ENCODE assay signal across 1 cellular context in the genomic region with DNA sequence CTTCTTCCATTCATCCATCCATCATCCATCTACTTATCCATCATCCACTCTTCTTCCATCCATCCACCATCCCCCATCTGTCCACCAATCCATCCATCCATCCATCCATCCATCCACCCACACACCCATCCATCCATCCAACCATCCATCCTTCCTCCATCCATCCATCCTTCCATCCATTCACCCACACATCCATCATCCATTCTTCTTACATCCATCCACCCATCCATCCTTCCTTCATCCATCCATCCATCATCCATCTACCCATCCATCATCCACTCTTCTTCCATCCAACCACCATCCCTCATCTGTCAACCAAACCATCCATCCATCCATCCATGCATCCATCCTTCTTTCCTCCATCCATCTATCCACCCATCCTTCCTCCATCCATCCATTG.
TF ChIP-seq lines count a peak whose summit lies in the region.

No MANE protein-coding gene starts in this region.

TF ChIP-seq in K562, 482 proteins besides CTCF, POLR2A, EP300 and RAD21 (continued from another document):
- TF ChIP-seq, protein P1, sequence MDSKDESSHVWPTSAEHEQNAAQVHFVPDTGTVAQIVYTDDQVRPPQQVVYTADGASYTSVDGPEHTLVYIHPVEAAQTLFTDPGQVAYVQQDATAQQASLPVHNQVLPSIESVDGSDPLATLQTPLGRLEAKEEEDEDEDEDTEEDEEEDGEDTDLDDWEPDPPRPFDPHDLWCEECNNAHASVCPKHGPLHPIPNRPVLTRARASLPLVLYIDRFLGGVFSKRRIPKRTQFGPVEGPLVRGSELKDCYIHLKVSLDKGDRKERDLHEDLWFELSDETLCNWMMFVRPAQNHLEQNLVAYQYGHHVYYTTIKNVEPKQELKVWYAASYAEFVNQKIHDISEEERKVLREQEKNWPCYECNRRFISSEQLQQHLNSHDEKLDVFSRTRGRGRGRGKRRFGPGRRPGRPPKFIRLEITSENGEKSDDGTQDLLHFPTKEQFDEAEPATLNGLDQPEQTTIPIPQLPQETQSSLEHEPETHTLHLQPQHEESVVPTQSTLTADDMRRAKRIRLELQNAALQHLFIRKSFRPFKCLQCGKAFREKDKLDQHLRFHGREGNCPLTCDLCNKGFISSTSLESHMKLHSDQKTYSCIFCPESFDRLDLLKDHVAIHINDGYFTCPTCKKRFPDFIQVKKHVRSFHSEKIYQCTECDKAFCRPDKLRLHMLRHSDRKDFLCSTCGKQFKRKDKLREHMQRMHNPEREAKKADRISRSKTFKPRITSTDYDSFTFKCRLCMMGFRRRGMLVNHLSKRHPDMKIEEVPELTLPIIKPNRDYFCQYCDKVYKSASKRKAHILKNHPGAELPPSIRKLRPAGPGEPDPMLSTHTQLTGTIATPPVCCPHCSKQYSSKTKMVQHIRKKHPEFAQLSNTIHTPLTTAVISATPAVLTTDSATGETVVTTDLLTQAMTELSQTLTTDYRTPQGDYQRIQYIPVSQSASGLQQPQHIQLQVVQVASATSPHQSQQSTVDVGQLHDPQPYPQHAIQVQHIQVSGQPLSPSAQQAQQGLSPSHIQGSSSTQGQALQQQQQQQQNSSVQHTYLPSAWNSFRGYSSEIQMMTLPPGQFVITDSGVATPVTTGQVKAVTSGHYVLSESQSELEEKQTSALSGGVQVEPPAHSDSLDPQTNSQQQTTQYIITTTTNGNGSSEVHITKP (IDR thresholded peaks at IDR 0.05; ENCODE audit: partially characterized antibody), result no peak
- TF ChIP-seq POLR3A (IDR thresholded peaks at IDR 0.05; ENCODE audit: borderline replicate concordance, extremely low read depth, insufficient read depth, insufficient read length) (no peak), ZFX (CRISPR knock-in tag; IDR thresholded peaks at IDR 0.05) (no peak), CBX3 (IDR thresholded peaks at IDR 0.05; ENCODE audit: borderline replicate concordance in 1 of 2, low read length in 2 of 2) (no peak), CREBBP (IDR thresholded peaks at IDR 0.05; ENCODE audit: low read depth, low read length) (peak; percentile 13), ZNF124 (CRISPR knock-in tag; IDR thresholded peaks at IDR 0.05) (no peak), HMGN3 (IDR thresholded peaks at IDR 0.05; ENCODE audit: borderline replicate concordance, extremely low read depth, insufficient read length, low read depth, low read length) (no peak)
- TF ChIP-seq, protein P2, sequence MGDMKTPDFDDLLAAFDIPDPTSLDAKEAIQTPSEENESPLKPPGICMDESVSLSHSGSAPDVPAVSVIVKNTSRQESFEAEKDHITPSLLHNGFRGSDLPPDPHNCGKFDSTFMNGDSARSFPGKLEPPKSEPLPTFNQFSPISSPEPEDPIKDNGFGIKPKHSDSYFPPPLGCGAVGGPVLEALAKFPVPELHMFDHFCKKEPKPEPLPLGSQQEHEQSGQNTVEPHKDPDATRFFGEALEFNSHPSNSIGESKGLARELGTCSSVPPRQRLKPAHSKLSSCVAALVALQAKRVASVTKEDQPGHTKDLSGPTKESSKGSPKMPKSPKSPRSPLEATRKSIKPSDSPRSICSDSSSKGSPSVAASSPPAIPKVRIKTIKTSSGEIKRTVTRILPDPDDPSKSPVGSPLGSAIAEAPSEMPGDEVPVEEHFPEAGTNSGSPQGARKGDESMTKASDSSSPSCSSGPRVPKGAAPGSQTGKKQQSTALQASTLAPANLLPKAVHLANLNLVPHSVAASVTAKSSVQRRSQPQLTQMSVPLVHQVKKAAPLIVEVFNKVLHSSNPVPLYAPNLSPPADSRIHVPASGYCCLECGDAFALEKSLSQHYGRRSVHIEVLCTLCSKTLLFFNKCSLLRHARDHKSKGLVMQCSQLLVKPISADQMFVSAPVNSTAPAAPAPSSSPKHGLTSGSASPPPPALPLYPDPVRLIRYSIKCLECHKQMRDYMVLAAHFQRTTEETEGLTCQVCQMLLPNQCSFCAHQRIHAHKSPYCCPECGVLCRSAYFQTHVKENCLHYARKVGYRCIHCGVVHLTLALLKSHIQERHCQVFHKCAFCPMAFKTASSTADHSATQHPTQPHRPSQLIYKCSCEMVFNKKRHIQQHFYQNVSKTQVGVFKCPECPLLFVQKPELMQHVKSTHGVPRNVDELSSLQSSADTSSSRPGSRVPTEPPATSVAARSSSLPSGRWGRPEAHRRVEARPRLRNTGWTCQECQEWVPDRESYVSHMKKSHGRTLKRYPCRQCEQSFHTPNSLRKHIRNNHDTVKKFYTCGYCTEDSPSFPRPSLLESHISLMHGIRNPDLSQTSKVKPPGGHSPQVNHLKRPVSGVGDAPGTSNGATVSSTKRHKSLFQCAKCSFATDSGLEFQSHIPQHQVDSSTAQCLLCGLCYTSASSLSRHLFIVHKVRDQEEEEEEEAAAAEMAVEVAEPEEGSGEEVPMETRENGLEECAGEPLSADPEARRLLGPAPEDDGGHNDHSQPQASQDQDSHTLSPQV (IDR thresholded peaks at IDR 0.05), result no peak
